8 cellular contexts compared by ENCODE assay signal in genomic region chr2:157413342-157414035, GRCh38. TPM values are rescaled to one million over a fixed set of nuclear protein-coding genes. Genes with fewer than 3 reads are reported as not detected.
DNase-seq lines count a peak whose midpoint lies in the region; ATAC-seq, FAIRE-seq and TF ChIP-seq lines count a peak whose summit lies in the region.

No MANE protein-coding gene starts in this region.

- DNase-seq in left ventricle myocardium superior (no peak), Right ventricle myocardium inferior (ENCODE audit: missing footprints) (no peak), upper lobe of right lung (no peak), HTR-8/SVneo (ENCODE audit: insufficient read length, low spot score) (no peak), occipital lobe (lab: John Stamatoyannopoulos, UW) (no peak), NCI-H146 (lab: John Stamatoyannopoulos, UW) (no peak)
- DNase-seq in activated naive CD4-positive, alpha-beta T cell treated with anti-CD3 and anti-CD28 coated beads, Interleukin-2, amount 10 ng/mL, durations not matched to agents 7 days and 5 days: peak; percentile 73

- ATAC-seq in left ventricle myocardium superior (peak; percentile 29), Right ventricle myocardium inferior (no peak), HG03175 (IDR thresholded peaks at IDR 0.05; ENCODE audit: unreplicated experiment) (peak; percentile 90), upper lobe of right lung (peak; percentile 64)

- peaks cover 5% of the 10 kb centered on the region for H3K4me1 ChIP-seq in upper lobe of right lung

- no peaks in the 10 kb centered on the region for H3K27me3 ChIP-seq in upper lobe of right lung

- intact Hi-C loops in left ventricle myocardium superior (cut with micrococcal nuclease): no loop called here
- intact Hi-C loops in Right ventricle myocardium inferior (cut with DNase I): no loop called here
- intact Hi-C loops in upper lobe of right lung (cut with DNase I): no loop called here

- peak overlapping the region; percentile 96 for H3K27ac Mint-ChIP-seq in activated naive CD4-positive, alpha-beta T cell treated with anti-CD3 and anti-CD28 coated beads, Interleukin-2, amount 10 ng/mL, durations not matched to agents 7 days and 5 days

- TF ChIP-seq CTCF in upper lobe of right lung (IDR thresholded peaks at IDR 0.05): no peak

- peaks cover 4% of the 10 kb centered on the region for H3K27me3 Mint-ChIP-seq in activated naive CD4-positive, alpha-beta T cell treated with anti-CD3 and anti-CD28 coated beads, Interleukin-2, amount 10 ng/mL, durations not matched to agents 7 days and 5 days

- CTCF ChIA-PET in activated naive CD4-positive, alpha-beta T cell treated with anti-CD3 and anti-CD28 coated beads, Interleukin-2, amount 10 ng/mL, durations not matched to agents 7 days and 5 days (lab: Charles Lee): interaction anchor here (0.8 to 7.3 kb wide), 5 partner anchors 10 to 106 kb away, joined by 3 to 45 read pairs (median 3); partner anchors contain the start of genes CYTIP and ERMN

- H3K27ac ChIP-seq in upper lobe of right lung: peak overlapping the region; percentile 32

- no peaks in the 10 kb centered on the region for H3K9me3 Mint-ChIP-seq in activated naive CD4-positive, alpha-beta T cell treated with anti-CD3 and anti-CD28 coated beads, Interleukin-2, amount 10 ng/mL, durations not matched to agents 7 days and 5 days

- H3K4me3 Mint-ChIP-seq in activated naive CD4-positive, alpha-beta T cell treated with anti-CD3 and anti-CD28 coated beads, Interleukin-2, amount 10 ng/mL, durations not matched to agents 7 days and 5 days: peak overlapping the region; percentile 58

- no peaks in the 10 kb centered on the region for H3K36me3 ChIP-seq in upper lobe of right lung

- H3K9me3 ChIP-seq in upper lobe of right lung: no peaks in the 10 kb centered on the region

- peaks cover 85% of the 10 kb centered on the region for H3K36me3 Mint-ChIP-seq in activated naive CD4-positive, alpha-beta T cell treated with anti-CD3 and anti-CD28 coated beads, Interleukin-2, amount 10 ng/mL, durations not matched to agents 7 days and 5 days

- H3K4me1 Mint-ChIP-seq in activated naive CD4-positive, alpha-beta T cell treated with anti-CD3 and anti-CD28 coated beads, Interleukin-2, amount 10 ng/mL, durations not matched to agents 7 days and 5 days: peaks cover 89% of the 10 kb centered on the region

- H3K4me3 ChIP-seq in upper lobe of right lung: no peak overlapping the region

- no peak for FAIRE-seq in HTR-8/SVneo (lab: Jason Lieb, UNC)

RNA-seq across cellular contexts. Expression of gene CYTIP, which starts 30.4 kb away (rescaled TPM):
- 1.2 TPM for total RNA-seq in left ventricle myocardium superior
- total RNA-seq in Right ventricle myocardium inferior: 1.7 TPM
- 34.7 TPM for total RNA-seq in upper lobe of right lung
- total RNA-seq in occipital lobe: 5.1 TPM
